In genomic region chr16:84597518-84598390, GRCh38 we compare ENCODE assay signal across 11 cellular contexts. TPM values are rescaled to one million over a fixed set of nuclear protein-coding genes. Genes with fewer than 3 reads are reported as not detected.
DNase-seq lines count a peak whose midpoint lies in the region; TF ChIP-seq lines count a peak whose summit lies in the region.
"Had no signal": no experiment of that assay in that cellular context is flagged by ENCODE, and none has a peak within 500 bp of the region (broad histone marks: within the 10 kb centered on the region; RNA-seq: fewer than 3 reads in every experiment).

No MANE protein-coding gene starts in this region.

- no peak overlapping the region for H3K27ac ChIP-seq in hepatocyte
- H3K27ac ChIP-seq: psoas muscle, tibial artery had no signal

- H3K27me3 ChIP-seq in hepatocyte = no peaks in the 10 kb centered on the region
- H3K27me3 ChIP-seq: tibial artery had no signal

- H3K79me2 ChIP-seq in hepatocyte = peaks cover 30% of the 10 kb centered on the region

- H3K4me3 ChIP-seq in hepatocyte = no peak overlapping the region
- H3K4me3 ChIP-seq: psoas muscle, tibial artery had no signal

- intact Hi-C loops in CD14-positive monocyte (cut with micrococcal nuclease) = loop anchor here in 1 of 2 donors (10.0 kb wide), 1 partner anchor 387 kb away; no protein-coding TSS in a partner anchor

- peaks cover 61 to 79% of the 10 kb centered on the region in 2 donors for H3K36me3 Mint-ChIP-seq in CD14-positive monocyte
- H3K36me3 Mint-ChIP-seq in activated naive CD8-positive, alpha-beta T cell treated with anti-CD3 and anti-CD28 coated beads for 36 hours = peaks cover 59% of the 10 kb centered on the region

- H3K9me3 Mint-ChIP-seq in CD14-positive monocyte = peaks cover 0 to 3% (median 0%) of the 10 kb centered on the region in 7 donors
- H3K9me3 Mint-ChIP-seq in activated naive CD8-positive, alpha-beta T cell treated with anti-CD3 and anti-CD28 coated beads for 36 hours = no peaks in the 10 kb centered on the region

- no peaks in the 10 kb centered on the region for H3K9me3 ChIP-seq in hepatocyte (ENCODE audit: low read depth)
- H3K9me3 ChIP-seq: psoas muscle, tibial artery had no signal

- H3K36me3 ChIP-seq in hepatocyte (replicated peaks; ENCODE audit: insufficient read depth, low read depth) = no peaks in the 10 kb centered on the region
- H3K36me3 ChIP-seq: tibial artery had no signal

- H4K20me1 ChIP-seq in hepatocyte (ENCODE audit: insufficient read depth, poor library complexity, severe bottlenecking) = no peaks in the 10 kb centered on the region

- no peak for TF ChIP-seq CTCF in CD14-positive monocyte (IDR thresholded peaks at IDR 0.05)
- TF ChIP-seq CTCF in GM10266 (IDR thresholded peaks at IDR 0.05; ENCODE audit: control insufficient read depth, insufficient read depth, low read depth, missing control alignments) = no peak
- TF ChIP-seq CTCF in hepatocyte (IDR thresholded peaks at IDR 0.05; ENCODE audit: poor library complexity) = no peak

- H2AFZ ChIP-seq in hepatocyte = no peak overlapping the region

- H3K9me2 ChIP-seq in hepatocyte (replicated peaks; ENCODE audit: insufficient read depth) = no peaks in the 10 kb centered on the region

- H3K4me1 ChIP-seq in hepatocyte (ENCODE audit: insufficient read depth) = peaks cover 39% of the 10 kb centered on the region
- H3K4me1 ChIP-seq: psoas muscle had no signal

- WGBS in hepatocyte (ENCODE audit: low lambda C conversion rate, missing lambda C conversion rate) = 70% methylated on average over 14 of the region's 14 CpGs

- H3K4me3 Mint-ChIP-seq in CD14-positive monocyte = peak overlapping the region; percentile 66 to 84
- peak overlapping the region; percentile 66 for H3K4me3 Mint-ChIP-seq in activated naive CD8-positive, alpha-beta T cell treated with anti-CD3 and anti-CD28 coated beads for 36 hours

- H3K27me3 Mint-ChIP-seq in CD14-positive monocyte (ENCODE audit: low read depth in 3 of 3) = peaks cover 0 to 11% (median 0%) of the 10 kb centered on the region in 3 donors
- no peaks in the 10 kb centered on the region for H3K27me3 Mint-ChIP-seq in activated naive CD8-positive, alpha-beta T cell treated with anti-CD3 and anti-CD28 coated beads for 36 hours

- peaks cover 87% of the 10 kb centered on the region for H3K4me1 Mint-ChIP-seq in CD14-positive monocyte
- H3K4me1 Mint-ChIP-seq in activated naive CD8-positive, alpha-beta T cell treated with anti-CD3 and anti-CD28 coated beads for 36 hours = peaks cover 91% of the 10 kb centered on the region

- H3K27ac Mint-ChIP-seq in CD14-positive monocyte = peak overlapping the region; percentile 95 to 100 (median 100)
- peak overlapping the region; percentile 99 for H3K27ac Mint-ChIP-seq in activated naive CD8-positive, alpha-beta T cell treated with anti-CD3 and anti-CD28 coated beads for 36 hours

- peak; percentile 58 for DNase-seq in CD14-positive monocyte (ENCODE audit: low spot score)
- peak; percentile 53 for DNase-seq in NAMALWA (ENCODE audit: low spot score)
- DNase-seq in activated naive CD8-positive, alpha-beta T cell treated with anti-CD3 and anti-CD28 coated beads for 36 hours = no peak
- DNase-seq in myocyte (ENCODE audit: low read depth) = peak; percentile 32
- no peak for DNase-seq in DMS153 treated with DMSO at 0.1 percent for 48 hours (lab: John Stamatoyannopoulos, UW; ENCODE audit: unreplicated experiment)
- DNase-seq in GM10266 (ENCODE audit: extremely low spot score) = no peak
- DNase-seq in NCI-H2227 (lab: John Stamatoyannopoulos, UW; ENCODE audit: unreplicated experiment) = no peak
- no peak for DNase-seq in hepatocyte (ENCODE audit: low spot score)
- DNase-seq: DMS 273 treated with DMSO at 0.1 percent for 48 hours, tibial artery had no signal

- no peak overlapping the region for H3K4me2 ChIP-seq in hepatocyte

RNA-seq across cellular contexts. Expression of gene COTL1, which starts 20.1 kb away (rescaled TPM):
- polyA plus RNA-seq in CD14-positive monocyte (1,000 to 10,000 TPM; 1,643 to 1,843 TPM), hepatocyte (101 and 104 TPM in 2 replicates)
- 100 to 1,000 TPM; 588 to 605 TPM for total RNA-seq in activated naive CD8-positive, alpha-beta T cell treated with anti-CD3 and anti-CD28 coated beads for 36 hours
- total RNA-seq in myocyte (14.5 and 16.8 TPM in 2 replicates), hepatocyte (30.1 and 32.8 TPM in 2 replicates)
- 37.5 TPM for polyA plus RNA-seq in myocyte (2012)

RNA-seq across cellular contexts. Expression of gene KLHL36, which starts 50.6 kb away (rescaled TPM):
- polyA plus RNA-seq in CD14-positive monocyte (10 to 100 TPM; 12.1 to 14.2 TPM), hepatocyte (24.4 and 29.9 TPM in 2 replicates)
- 10 to 100 TPM; 32.6 to 34.8 TPM for total RNA-seq in activated naive CD8-positive, alpha-beta T cell treated with anti-CD3 and anti-CD28 coated beads for 36 hours
- total RNA-seq in myocyte (56.0 and 67.2 TPM in 2 replicates), hepatocyte (45.0 and 50.5 TPM in 2 replicates)
- polyA plus RNA-seq in myocyte (2012) = 31.3 TPM

Comparison
In these comparisons a context has a peak if more than half of its experiments do, and no peak if none do; other contexts are left out.
1. DNase-seq: peak in CD14-positive monocyte (single experiment), NAMALWA (single experiment) and myocyte (single experiment); none in activated naive CD8-positive, alpha-beta T cell treated with anti-CD3 and anti-CD28 coated beads for 36 hours (single experiment), DMS153 treated with DMSO at 0.1 percent for 48 hours (single experiment), GM10266 (single experiment), NCI-H2227 (single experiment) and hepatocyte (single experiment).
2. RNA of gene COTL1, which starts 20.1 kb away (total RNA-seq): 588 to 605 TPM in activated naive CD8-positive, alpha-beta T cell treated with anti-CD3 and anti-CD28 coated beads for 36 hours; 30.1 to 32.8 TPM in hepatocyte and 14.5 to 16.8 TPM in myocyte; every median in the first group is over 10 times any median in the second.